ENCODE assay signal across 1 cellular context in the genomic region with DNA sequence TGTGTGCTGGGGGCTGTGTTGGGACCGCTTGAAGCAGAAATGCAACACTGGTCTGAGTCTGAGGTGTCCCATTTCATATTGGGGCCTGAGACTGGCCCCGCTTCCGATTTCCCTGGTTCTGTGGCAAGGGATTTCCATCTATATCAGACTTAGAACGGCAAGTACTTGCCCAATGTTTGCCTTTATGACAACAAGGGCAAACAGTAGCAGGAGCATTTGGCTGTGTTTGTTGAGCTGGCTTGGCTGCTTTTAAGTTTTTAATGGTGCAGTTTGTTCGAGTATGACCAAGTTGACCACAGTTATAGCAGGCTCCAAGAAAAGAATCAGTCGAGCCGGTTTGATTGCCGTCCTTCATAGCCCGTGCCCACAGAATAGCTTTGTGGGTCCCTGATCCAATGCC.
A peak's percentile ranks its signal among the peaks of the same experiment; 100 is the strongest.
TF ChIP-seq lines count a peak whose summit lies in the region.

No MANE protein-coding gene starts in this region.

TF ChIP-seq in HepG2, 621 proteins besides CTCF, POLR2A, EP300 and RAD21 (continued from another document):
- TF ChIP-seq, protein P1, sequence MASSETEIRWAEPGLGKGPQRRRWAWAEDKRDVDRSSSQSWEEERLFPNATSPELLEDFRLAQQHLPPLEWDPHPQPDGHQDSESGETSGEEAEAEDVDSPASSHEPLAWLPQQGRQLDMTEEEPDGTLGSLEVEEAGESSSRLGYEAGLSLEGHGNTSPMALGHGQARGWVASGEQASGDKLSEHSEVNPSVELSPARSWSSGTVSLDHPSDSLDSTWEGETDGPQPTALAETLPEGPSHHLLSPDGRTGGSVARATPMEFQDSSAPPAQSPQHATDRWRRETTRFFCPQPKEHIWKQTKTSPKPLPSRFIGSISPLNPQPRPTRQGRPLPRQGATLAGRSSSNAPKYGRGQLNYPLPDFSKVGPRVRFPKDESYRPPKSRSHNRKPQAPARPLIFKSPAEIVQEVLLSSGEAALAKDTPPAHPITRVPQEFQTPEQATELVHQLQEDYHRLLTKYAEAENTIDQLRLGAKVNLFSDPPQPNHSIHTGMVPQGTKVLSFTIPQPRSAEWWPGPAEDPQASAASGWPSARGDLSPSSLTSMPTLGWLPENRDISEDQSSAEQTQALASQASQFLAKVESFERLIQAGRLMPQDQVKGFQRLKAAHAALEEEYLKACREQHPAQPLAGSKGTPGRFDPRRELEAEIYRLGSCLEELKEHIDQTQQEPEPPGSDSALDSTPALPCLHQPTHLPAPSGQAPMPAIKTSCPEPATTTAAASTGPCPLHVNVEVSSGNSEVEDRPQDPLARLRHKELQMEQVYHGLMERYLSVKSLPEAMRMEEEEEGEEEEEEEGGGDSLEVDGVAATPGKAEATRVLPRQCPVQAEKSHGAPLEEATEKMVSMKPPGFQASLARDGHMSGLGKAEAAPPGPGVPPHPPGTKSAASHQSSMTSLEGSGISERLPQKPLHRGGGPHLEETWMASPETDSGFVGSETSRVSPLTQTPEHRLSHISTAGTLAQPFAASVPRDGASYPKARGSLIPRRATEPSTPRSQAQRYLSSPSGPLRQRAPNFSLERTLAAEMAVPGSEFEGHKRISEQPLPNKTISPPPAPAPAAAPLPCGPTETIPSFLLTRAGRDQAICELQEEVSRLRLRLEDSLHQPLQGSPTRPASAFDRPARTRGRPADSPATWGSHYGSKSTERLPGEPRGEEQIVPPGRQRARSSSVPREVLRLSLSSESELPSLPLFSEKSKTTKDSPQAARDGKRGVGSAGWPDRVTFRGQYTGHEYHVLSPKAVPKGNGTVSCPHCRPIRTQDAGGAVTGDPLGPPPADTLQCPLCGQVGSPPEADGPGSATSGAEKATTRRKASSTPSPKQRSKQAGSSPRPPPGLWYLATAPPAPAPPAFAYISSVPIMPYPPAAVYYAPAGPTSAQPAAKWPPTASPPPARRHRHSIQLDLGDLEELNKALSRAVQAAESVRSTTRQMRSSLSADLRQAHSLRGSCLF (CRISPR knock-in tag; IDR thresholded peaks at IDR 0.05; ENCODE audit: borderline replicate concordance) = no peak
- no peak for TF ChIP-seq SOX13 (IDR thresholded peaks at IDR 0.05)
- peak in 1 of 2 experiments; percentile 42; a peak in 1 of 4 replicates for TF ChIP-seq SOX13 (CRISPR knock-in tag; conservative IDR thresholded peaks at IDR 0.05 in 1 of 2, IDR thresholded peaks at IDR 0.05 in 1 of 2)
- TF ChIP-seq ZNF543 (CRISPR knock-in tag; IDR thresholded peaks at IDR 0.05) = no peak
